12 cellular contexts compared by ENCODE assay signal in genomic region chr7:110522751-110523200, GRCh38.
A peak's percentile ranks its signal among the peaks of the same experiment; 100 is the strongest.
DNase-seq lines count a peak whose midpoint lies in the region; ATAC-seq lines count a peak whose summit lies in the region.
"Had no signal": no experiment of that assay in that cellular context is flagged by ENCODE, and none has a peak within 500 bp of the region (broad histone marks: within the 10 kb centered on the region; RNA-seq: fewer than 3 reads in every experiment).

No MANE protein-coding gene starts in this region.

- DNase-seq in DMS153 (lab: John Stamatoyannopoulos, UW): peak; percentile 79
- DNase-seq in M059J (ENCODE audit: low read depth): peak; percentile 18
- DNase-seq in RPMI8226: peak; percentile 56
- no peak for DNase-seq in left colon
- DNase-seq in NOMO-1 treated with dmso at 0.1 percent for 144 hours (lab: John Stamatoyannopoulos, UW; ENCODE audit: unreplicated experiment): no peak
- no peak for DNase-seq in medulla oblongata (ENCODE audit: extremely low spot score)
- no peak for DNase-seq in GDM1 (lab: John Stamatoyannopoulos, UW)
- DNase-seq: activated naive CD4-positive, alpha-beta T cell treated with anti-CD3 and anti-CD28 coated beads for 36 hours; GOT3; NK-92 treated with Interleukin-12 subunit alpha and Interleukin-12 subunit beta, amount 100 ng/mL, for 24 hours; stimulated activated CD8-positive, alpha-beta memory T cell treated with anti-CD3 and anti-CD28 coated beads, Interleukin-4, amount 100 ng/mL, for 48 hours had no signal

- intact Hi-C loops in left colon (cut with DNase I, micrococcal nuclease): no loop called here

- ATAC-seq in left colon (peak; percentile 88), HG02763 (IDR thresholded peaks at IDR 0.05; ENCODE audit: unreplicated experiment) (no peak)

Comparison
In these comparisons a context has a peak if more than half of its experiments do, and no peak if none do; other contexts are left out.
1. DNase-seq: peak in DMS153 (single experiment), M059J (single experiment) and RPMI8226 (single experiment); none in left colon (0 of 2), NOMO-1 treated with dmso at 0.1 percent for 144 hours (single experiment), medulla oblongata (single experiment) and GDM1 (single experiment).